ENCODE assay signal across 9 cellular contexts in the genomic region with DNA sequence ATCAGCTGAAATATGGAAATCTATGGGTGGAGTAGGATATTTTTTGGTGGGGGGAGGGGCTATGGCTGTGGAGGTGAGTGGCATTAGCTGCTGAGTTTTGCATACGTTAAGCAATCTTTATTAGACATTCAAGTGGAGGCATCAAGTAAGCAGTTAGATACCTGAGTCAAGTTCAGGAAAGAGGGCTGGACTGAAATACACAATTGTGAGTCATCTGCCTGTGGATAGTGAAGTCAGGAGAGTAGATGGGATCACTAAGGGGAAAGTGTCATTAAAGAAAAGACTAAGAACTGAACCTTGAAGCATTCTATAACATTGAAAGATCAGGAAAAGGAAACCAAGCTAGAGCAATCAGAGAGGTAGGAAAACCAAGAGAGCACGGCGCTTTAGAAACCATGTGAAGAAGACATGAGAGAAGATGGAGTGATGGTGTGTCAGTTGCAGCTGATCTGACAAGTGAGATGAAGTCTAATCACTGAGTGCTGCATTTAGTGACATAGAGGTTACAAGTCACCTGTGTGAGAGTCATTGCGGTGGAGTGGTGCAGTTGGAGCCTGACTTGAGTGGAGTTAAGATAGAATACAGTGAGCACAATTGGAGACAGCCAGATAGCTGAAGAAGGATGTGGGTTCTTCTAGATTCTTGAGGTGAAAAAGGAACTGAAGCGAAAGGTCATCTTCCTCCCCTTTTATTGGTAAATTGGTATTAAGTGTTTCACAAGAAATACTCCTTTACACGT.
DNase-seq lines count a peak whose midpoint lies in the region; ATAC-seq and TF ChIP-seq lines count a peak whose summit lies in the region.
"Had no signal": no experiment of that assay in that cellular context is flagged by ENCODE, and none has a peak within 500 bp of the region (broad histone marks: within the 10 kb centered on the region; RNA-seq: fewer than 3 reads in every experiment).

No MANE protein-coding gene starts in this region.

- no peak overlapping the region for H3K4me3 Mint-ChIP-seq in activated B cell treated with CpG ODN at 0.5 μM for 24 hours

- CTCF ChIA-PET in activated B cell treated with CpG ODN at 0.5 μM for 24 hours (lab: Charles Lee), result interaction anchor here (2.3 kb wide), 1 partner anchor 14 kb away, joined by 7 read pairs; a partner anchor contains a TSS

- in situ Hi-C loops in GM13976 (cut with MboI; ENCODE audit: low sequenced_read_pairs, unreplicated experiment), result loop anchor here (10.0 to 25.0 kb wide), 2 partner anchors 89 to 206 kb away; a partner anchor contains a TSS

- H3K36me3 Mint-ChIP-seq in activated B cell treated with CpG ODN at 0.5 μM for 24 hours (ENCODE audit: low read depth), result peaks cover 14% of the 10 kb centered on the region

- no peak overlapping the region for H3K27ac Mint-ChIP-seq in activated B cell treated with CpG ODN at 0.5 μM for 24 hours

- TF ChIP-seq CTCF in GM13976 (IDR thresholded peaks at IDR 0.05; ENCODE audit: borderline replicate concordance, control extremely low read depth, extremely low read depth, insufficient read depth, missing control alignments) (no peak), activated B cell treated with CpG ODN at 0.5 μM for 24 hours (IDR thresholded peaks at IDR 0.05) (no peak), esophagus muscularis mucosa (IDR thresholded peaks at IDR 0.05) (no peak)

- H3K9me3 Mint-ChIP-seq in activated B cell treated with CpG ODN at 0.5 μM for 24 hours, result no peaks in the 10 kb centered on the region

- H3K27me3 Mint-ChIP-seq in activated B cell treated with CpG ODN at 0.5 μM for 24 hours, result no peaks in the 10 kb centered on the region

- H3K9me3 ChIP-seq in esophagus muscularis mucosa, result no peaks in the 10 kb centered on the region

- POLR2A ChIA-PET in activated B cell treated with CpG ODN at 0.5 μM for 24 hours (lab: Charles Lee), result interaction anchor here (0.7 to 0.9 kb wide), 4 partner anchors 14 to 89 kb away, joined by 3 to 4 read pairs (median 4); a partner anchor contains a TSS

- DNase-seq in GM13976 (ENCODE audit: low spot score), result peak; percentile 47
- no peak for DNase-seq in activated B cell treated with CpG ODN at 0.5 μM for 24 hours
- no peak for DNase-seq in COLO668 (lab: John Stamatoyannopoulos, UW; ENCODE audit: unreplicated experiment)
- DNase-seq in NCI-H510A (lab: John Stamatoyannopoulos, UW), result no peak
- no peak for DNase-seq in activated naive CD4-positive, alpha-beta T cell treated with anti-CD3 and anti-CD28 coated beads, Interleukin-2, amount 50 U/mL, for 16 hours
- no peak for DNase-seq in esophagus muscularis mucosa (ENCODE audit: extremely low spot score)

- 84% methylated on average over 6 of the region's 6 CpGs for WGBS in esophagus muscularis mucosa

- TF ChIP-seq EP300 in esophagus muscularis mucosa (IDR thresholded peaks at IDR 0.05), result no peak

- no peaks in the 10 kb centered on the region for H3K36me3 ChIP-seq in esophagus muscularis mucosa

- ATAC-seq in GM19467 (IDR thresholded peaks at IDR 0.05; ENCODE audit: unreplicated experiment), result peak; percentile 68
- ATAC-seq in HG03064 (IDR thresholded peaks at IDR 0.05; ENCODE audit: low read depth, unreplicated experiment), result peak; percentile 84
- peak; percentile 84 for ATAC-seq in activated B cell treated with CpG ODN at 0.5 μM for 24 hours (ENCODE audit: low read depth)

- peaks cover 0 to 4% (median 0%) of the 10 kb centered on the region in 4 donors for H3K4me1 ChIP-seq in esophagus muscularis mucosa

- intact Hi-C loops in activated B cell treated with CpG ODN at 0.5 μM for 24 hours (cut with micrococcal nuclease), result loop anchor here (2.0 to 10.0 kb wide), 3 partner anchors 13 to 101 kb away; a partner anchor contains a TSS
- intact Hi-C loops in esophagus muscularis mucosa (cut with DNase I), result no loop called here

- peaks cover 0 to 3% (median 0%) of the 10 kb centered on the region in 4 donors for H3K27me3 ChIP-seq in esophagus muscularis mucosa

- peaks cover 25% of the 10 kb centered on the region for H3K4me1 Mint-ChIP-seq in activated B cell treated with CpG ODN at 0.5 μM for 24 hours

- H3K4me3 ChIP-seq in esophagus muscularis mucosa, result no peak overlapping the region

- TF ChIP-seq POLR2A in esophagus muscularis mucosa (IDR thresholded peaks at IDR 0.05; ENCODE audit: low read depth), result no peak

- H3K27ac ChIP-seq in esophagus muscularis mucosa (replicated peaks in 1 of 4), result no peak overlapping the region
- H3K27ac ChIP-seq: RWPE1 had no signal
